ENCODE assay signal across 15 cellular contexts in the genomic region with DNA sequence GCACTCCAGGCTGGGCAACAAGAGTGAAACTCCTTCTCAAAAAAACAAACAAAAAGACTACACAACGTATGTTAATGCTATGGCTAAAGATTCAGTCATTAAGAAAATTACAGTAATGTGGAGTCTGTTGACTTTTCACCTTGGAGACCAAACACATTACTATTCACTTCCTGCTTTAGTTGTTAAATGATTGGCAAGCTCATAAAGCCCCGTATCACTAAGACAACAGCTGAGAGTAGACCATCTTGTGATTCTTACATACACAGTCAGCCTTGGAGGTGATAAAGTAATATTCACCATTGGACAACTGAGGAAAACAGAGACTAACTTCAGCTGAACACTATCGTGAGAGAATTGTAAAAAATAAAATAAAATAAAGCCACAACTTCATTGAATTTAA.
DNase-seq lines count a peak whose midpoint lies in the region; ATAC-seq and TF ChIP-seq lines count a peak whose summit lies in the region.
"Had no signal": no experiment of that assay in that cellular context is flagged by ENCODE, and none has a peak within 500 bp of the region (broad histone marks: within the 10 kb centered on the region; RNA-seq: fewer than 3 reads in every experiment).

No MANE protein-coding gene starts in this region.

- H3K4me1 Mint-ChIP-seq in neural progenitor cell, result no peaks in the 10 kb centered on the region
- H3K4me1 Mint-ChIP-seq: stimulated activated memory B cell treated with anti-CD40 and anti-IgM and Interleukin-4, amounts not matched to agents 10 μg/mL and 1 μg/mL and 100 μg/mL, for 72 hours had no signal

- ATAC-seq in GM18907 (IDR thresholded peaks at IDR 0.05; ENCODE audit: unreplicated experiment), result no peak
- ATAC-seq: stimulated activated memory B cell treated with anti-CD40 and anti-IgM and Interleukin-4, amounts not matched to agents 10 μg/mL and 1 μg/mL and 100 μg/mL, for 72 hours had no signal

- TF ChIP-seq CTCF in retinal pigment epithelial cell (conservative IDR thresholded peaks at IDR 0.05; ENCODE audit: low read depth, low read length) (no peak), neural progenitor cell (IDR thresholded peaks at IDR 0.05) (no peak)

- no peaks in the 10 kb centered on the region for H4K20me1 ChIP-seq in neural progenitor cell (ENCODE audit: low read depth)

- no peaks in the 10 kb centered on the region for H3F3A ChIP-seq in neural progenitor cell (ENCODE audit: low read depth)

- no peaks in the 10 kb centered on the region for H3K4me1 ChIP-seq in neural progenitor cell

- no peak overlapping the region for H3K4me3 Mint-ChIP-seq in neural progenitor cell
- H3K4me3 Mint-ChIP-seq: activated T-helper 1 cell treated with anti-CD3 and anti-CD28 coated beads, Interleukin-12 subunit alpha, Interleukin-12 subunit beta, Interleukin-2, Interleukin-4 antibody, amounts not matched to agents 30 ng/mL and 10 ng/mL and 1 ng/mL, durations not matched to agents 14 hours and 24 hours and 36 hours; stimulated activated memory B cell treated with anti-CD40 and anti-IgM and Interleukin-4, amounts not matched to agents 10 μg/mL and 1 μg/mL and 100 μg/mL, for 72 hours had no signal

- H3K27ac Mint-ChIP-seq in neural progenitor cell, result no peak overlapping the region
- H3K27ac Mint-ChIP-seq: activated T-helper 1 cell treated with anti-CD3 and anti-CD28 coated beads, Interleukin-12 subunit alpha, Interleukin-12 subunit beta, Interleukin-2, Interleukin-4 antibody, amounts not matched to agents 30 ng/mL and 10 ng/mL and 1 ng/mL, durations not matched to agents 14 hours and 24 hours and 36 hours; stimulated activated memory B cell treated with anti-CD40 and anti-IgM and Interleukin-4, amounts not matched to agents 10 μg/mL and 1 μg/mL and 100 μg/mL, for 72 hours had no signal

- DNase-seq in DMS53 (lab: John Stamatoyannopoulos, UW), result peak; percentile 67
- DNase-seq in DMS53 treated with DMSO at 0.1 percent for 48 hours (lab: John Stamatoyannopoulos, UW; ENCODE audit: unreplicated experiment), result no peak
- peak; percentile 47 for DNase-seq in NCI-H1417 treated with DMSO at 0.1 percent for 48 hours (lab: John Stamatoyannopoulos, UW)
- peak; percentile 77 to 91 for DNase-seq in dermis microvascular lymphatic vessel endothelial cell (ENCODE audit: low read depth in 2 of 2)
- DNase-seq in retinal pigment epithelial cell (ENCODE audit: low read depth), result peak; percentile 18
- DNase-seq in activated naive CD4-positive, alpha-beta T cell (lab: John Stamatoyannopoulos, UW), result no peak
- DNase-seq in neural progenitor cell (ENCODE audit: low spot score), result no peak
- DNase-seq: 8988T, GDM1, NCI-H524 treated with DMSO at 0.1 percent for 48 hours, T1000 had no signal

- H3K36me3 ChIP-seq in neural progenitor cell, result no peaks in the 10 kb centered on the region

- no peak overlapping the region for H3K27ac ChIP-seq in neural progenitor cell
- H3K27ac ChIP-seq: HL-60 had no signal

- H3K4me3 ChIP-seq in retinal pigment epithelial cell (ENCODE audit: low read length) (no peak overlapping the region), neural progenitor cell (no peak overlapping the region)

- no peaks in the 10 kb centered on the region for H3K36me3 Mint-ChIP-seq in neural progenitor cell
- H3K36me3 Mint-ChIP-seq: stimulated activated memory B cell treated with anti-CD40 and anti-IgM and Interleukin-4, amounts not matched to agents 10 μg/mL and 1 μg/mL and 100 μg/mL, for 72 hours had no signal

- no peaks in the 10 kb centered on the region for H3K27me3 ChIP-seq in neural progenitor cell

- H3K9me3 Mint-ChIP-seq in neural progenitor cell, result no peaks in the 10 kb centered on the region
- H3K9me3 Mint-ChIP-seq: activated T-helper 1 cell treated with anti-CD3 and anti-CD28 coated beads, Interleukin-12 subunit alpha, Interleukin-12 subunit beta, Interleukin-2, Interleukin-4 antibody, amounts not matched to agents 30 ng/mL and 10 ng/mL and 1 ng/mL, durations not matched to agents 14 hours and 24 hours and 36 hours; stimulated activated memory B cell treated with anti-CD40 and anti-IgM and Interleukin-4, amounts not matched to agents 10 μg/mL and 1 μg/mL and 100 μg/mL, for 72 hours had no signal

- H3K27me3 Mint-ChIP-seq in neural progenitor cell (ENCODE audit: insufficient read depth, low read depth), result no peaks in the 10 kb centered on the region

- no peak overlapping the region for H3K4me2 ChIP-seq in neural progenitor cell

- no peaks in the 10 kb centered on the region for H3K9me3 ChIP-seq in neural progenitor cell (ENCODE audit: low read depth)

- H2AFZ ChIP-seq in neural progenitor cell (replicated peaks), result no peak overlapping the region

- H3K9ac ChIP-seq in neural progenitor cell, result no peak overlapping the region

- H3K79me2 ChIP-seq in neural progenitor cell (ENCODE audit: low read depth), result no peaks in the 10 kb centered on the region

Comparison
In these comparisons a context has a peak if more than half of its experiments do, and no peak if none do; other contexts are left out.
1. DNase-seq: peak in DMS53 (single experiment), NCI-H1417 treated with DMSO at 0.1 percent for 48 hours (single experiment), dermis microvascular lymphatic vessel endothelial cell (2 of 2) and retinal pigment epithelial cell (single experiment); none in DMS53 treated with DMSO at 0.1 percent for 48 hours (single experiment), activated naive CD4-positive, alpha-beta T cell (0 of 4) and neural progenitor cell (single experiment).